9 cellular contexts compared by ENCODE assay signal in genomic region chr4:1768367-1769034, GRCh38. TPM values are rescaled to one million over a fixed set of nuclear protein-coding genes. Genes with fewer than 3 reads are reported as not detected.
DNase-seq lines count a peak whose midpoint lies in the region; TF ChIP-seq lines count a peak whose summit lies in the region.
"Had no signal": no experiment of that assay in that cellular context is flagged by ENCODE, and none has a peak within 500 bp of the region (broad histone marks: within the 10 kb centered on the region; RNA-seq: fewer than 3 reads in every experiment).

No MANE protein-coding gene starts in this region.

- H3K4me2 ChIP-seq in Karpas-422 (ENCODE audit: low read depth, low read length, poor library complexity, severe bottlenecking) (peak overlapping the region; percentile 70), neural progenitor cell (peak overlapping the region; percentile 84)

- no peaks in the 10 kb centered on the region for H3K9me3 ChIP-seq in Caco-2
- H3K9me3 ChIP-seq in Karpas-422 (ENCODE audit: low read length) = no peaks in the 10 kb centered on the region
- no peaks in the 10 kb centered on the region for H3K9me3 ChIP-seq in endodermal cell (ENCODE audit: control insufficient read depth, low read length)
- no peaks in the 10 kb centered on the region for H3K9me3 ChIP-seq in neural progenitor cell (ENCODE audit: low read depth)

- H3K36me3 ChIP-seq in Caco-2 (ENCODE audit: control insufficient read depth, insufficient read depth, low read length) (no peaks in the 10 kb centered on the region), Karpas-422 (ENCODE audit: insufficient read depth, low read length) (no peaks in the 10 kb centered on the region), endodermal cell (ENCODE audit: control insufficient read depth, insufficient read depth, low read length) (no peaks in the 10 kb centered on the region), neural progenitor cell (no peaks in the 10 kb centered on the region)

- peak overlapping the region; percentile 42 for H3K4me3 ChIP-seq in Caco-2 (ENCODE audit: low read depth, low read length)
- peak overlapping the region; percentile 52; the same call in 1 of the 2 replicates for H3K4me3 ChIP-seq in Karpas-422 (ENCODE audit: low read length)
- peak overlapping the region; percentile 62 for H3K4me3 ChIP-seq in endodermal cell (ENCODE audit: low read length)
- peak overlapping the region; percentile 45 for H3K4me3 ChIP-seq in neural progenitor cell

- CTCF ChIA-PET in Caco-2 (lab: Charles Lee) = interaction anchor here (0.5 to 2.2 kb wide), 21 partner anchors 10 to 644 kb away, joined by 3 to 35 read pairs (median 5); partner anchors contain the start of gene FGFR3

- POLR2A ChIA-PET in Caco-2 (lab: Charles Lee) = interaction anchor here (0.8 to 1.6 kb wide), 4 partner anchors 9 to 27 kb away, joined by 4 to 23 read pairs (median 6); partner anchors contain the start of gene FGFR3

- peak overlapping the region; percentile 89 for H3K27ac Mint-ChIP-seq in Caco-2 (ENCODE audit: unreplicated experiment)
- no peak overlapping the region for H3K27ac Mint-ChIP-seq in endodermal cell
- peak overlapping the region; percentile 57 for H3K27ac Mint-ChIP-seq in neural progenitor cell

- no peaks in the 10 kb centered on the region for H3K9me2 ChIP-seq in Karpas-422 (replicated peaks; ENCODE audit: insufficient read depth, low read length)

- H3K27me3 Mint-ChIP-seq in Caco-2 (ENCODE audit: insufficient read depth, unreplicated experiment) = no peaks in the 10 kb centered on the region
- peaks cover 1% of the 10 kb centered on the region for H3K27me3 Mint-ChIP-seq in endodermal cell (ENCODE audit: insufficient read depth)
- peaks cover 8% of the 10 kb centered on the region for H3K27me3 Mint-ChIP-seq in neural progenitor cell (ENCODE audit: insufficient read depth, low read depth)

- H3K4me3 Mint-ChIP-seq in Caco-2 (ENCODE audit: unreplicated experiment) = peak overlapping the region; percentile 69
- peak overlapping the region; percentile 49 for H3K4me3 Mint-ChIP-seq in endodermal cell
- H3K4me3 Mint-ChIP-seq in neural progenitor cell = peak overlapping the region; percentile 83

- peaks cover 6% of the 10 kb centered on the region for H3K36me3 Mint-ChIP-seq in Caco-2 (ENCODE audit: insufficient read depth, unreplicated experiment)
- H3K36me3 Mint-ChIP-seq in endodermal cell (ENCODE audit: low read depth) = no peaks in the 10 kb centered on the region
- H3K36me3 Mint-ChIP-seq in neural progenitor cell = no peaks in the 10 kb centered on the region

- TSS peak; percentile 81 for BruUV-seq in Caco-2 (replicated peaks; lab: Mats Ljungman, UMichigan)

- H3K27ac ChIP-seq in Karpas-422 (ENCODE audit: low read length) (no peak overlapping the region), endodermal cell (ENCODE audit: low read depth, low read length) (no peak overlapping the region), neural progenitor cell (no peak overlapping the region)

- no peaks in the 10 kb centered on the region for H3K79me2 ChIP-seq in Karpas-422 (ENCODE audit: low read length)
- no peaks in the 10 kb centered on the region for H3K79me2 ChIP-seq in neural progenitor cell (ENCODE audit: low read depth)

- H3K9me3 Mint-ChIP-seq in Caco-2 (ENCODE audit: unreplicated experiment) = no peaks in the 10 kb centered on the region
- no peaks in the 10 kb centered on the region for H3K9me3 Mint-ChIP-seq in endodermal cell
- no peaks in the 10 kb centered on the region for H3K9me3 Mint-ChIP-seq in neural progenitor cell

- H2AFZ ChIP-seq in Karpas-422 (ENCODE audit: low read length) (no peak overlapping the region), neural progenitor cell (replicated peaks) (no peak overlapping the region)

- DNase-seq in Caco-2 = peak; percentile 86 to 91
- DNase-seq in Karpas-422 = no peak
- no peak for DNase-seq in endodermal cell
- peak; percentile 56 for DNase-seq in neural progenitor cell (ENCODE audit: low spot score)
- DNase-seq in DMS 273 treated with DMSO at 0.1 percent for 48 hours (lab: John Stamatoyannopoulos, UW) = no peak
- no peak for DNase-seq in iPS-NIHi7 (ENCODE audit: extremely low spot score)
- DNase-seq in SKM-1 (lab: John Stamatoyannopoulos, UW; ENCODE audit: unreplicated experiment) = no peak
- DNase-seq in stimulated activated CD4-positive, alpha-beta T cell treated with anti-CD3 and anti-CD28 coated beads, Interleukin-4, amount 100 ng/mL, for 24 hours = no peak
- DNase-seq: NCI-H1417 treated with DMSO at 0.1 percent for 48 hours had no signal

- no peak overlapping the region for H3K9ac ChIP-seq in Karpas-422 (ENCODE audit: low read length)
- H3K9ac ChIP-seq in endodermal cell (ENCODE audit: extremely low read depth, low read length, poor library complexity, severe bottlenecking) = no peak overlapping the region
- H3K9ac ChIP-seq in neural progenitor cell = no peak overlapping the region

- H3K4me1 ChIP-seq in Caco-2 (peaks cover 52% of the 10 kb centered on the region), Karpas-422 (ENCODE audit: low read length) (peaks cover 50% of the 10 kb centered on the region), endodermal cell (ENCODE audit: control insufficient read depth, insufficient read depth, low read length) (peaks cover 12% of the 10 kb centered on the region), neural progenitor cell (peaks cover 66% of the 10 kb centered on the region)

- H4K20me1 ChIP-seq in Karpas-422 (ENCODE audit: insufficient read depth, low read depth, low read length) (peaks cover 26% of the 10 kb centered on the region; the same call in 1 of the 2 replicates), neural progenitor cell (ENCODE audit: low read depth) (peaks cover 53% of the 10 kb centered on the region)

- TF ChIP-seq CTCF in Caco-2 (IDR thresholded peaks at IDR 0.05; ENCODE audit: insufficient read depth in 1 of 2, low read depth in 1 of 2, low read length in 1 of 2, severe bottlenecking in 1 of 2, unreplicated experiment in 1 of 2) = no peak
- no peak for TF ChIP-seq CTCF in endodermal cell (conservative IDR thresholded peaks at IDR 0.05)
- TF ChIP-seq CTCF in neural progenitor cell (IDR thresholded peaks at IDR 0.05) = no peak

- 68 to 83% methylated on average over 10 to 23 of the region's 23 CpGs for WGBS in endodermal cell (ENCODE audit: insufficient coverage in 1 of 2, insufficient read length in 1 of 2), 2 experiments

- peaks cover 32% of the 10 kb centered on the region for H3F3A ChIP-seq in neural progenitor cell (ENCODE audit: low read depth)

- H3K4me1 Mint-ChIP-seq in Caco-2 (ENCODE audit: low read depth, unreplicated experiment) (peaks cover 12% of the 10 kb centered on the region), endodermal cell (peaks cover 11% of the 10 kb centered on the region), neural progenitor cell (peaks cover 24% of the 10 kb centered on the region)

- intact Hi-C loops in Caco-2 (cut with micrococcal nuclease; ENCODE audit: unreplicated experiment) = loop anchor here (1.0 to 2.0 kb wide), 3 partner anchors 14 to 42 kb away; no protein-coding TSS in a partner anchor

- H3K27me3 ChIP-seq in Caco-2 (replicated peaks; ENCODE audit: control insufficient read depth, insufficient read depth, low read length) (no peaks in the 10 kb centered on the region), Karpas-422 (ENCODE audit: low read length) (no peaks in the 10 kb centered on the region), endodermal cell (ENCODE audit: control insufficient read depth, insufficient read depth, low read length, poor library complexity, severe bottlenecking) (no peaks in the 10 kb centered on the region), neural progenitor cell (peaks cover 36% of the 10 kb centered on the region)

RNA-seq across cellular contexts. Expression of gene FGFR3, which starts 24.6 kb away (rescaled TPM):
- total RNA-seq in Caco-2 (2022) (112 and 132 TPM in 2 replicates), endodermal cell (100 to 1,000 TPM; 107 to 125 TPM), neural progenitor cell (ENCODE audit: low replicate concordance) (4.8 and 17.0 TPM in 2 replicates)
- total RNA-seq in Karpas-422 (2014; rRNA removed; shearing (Covaris generic); ENCODE audit: low replicate concordance) = not detected in 2 replicates
- 86.3 TPM for polyA plus RNA-seq in endodermal cell (2013, experiment 1 of 2)
- 66.7 TPM for polyA plus RNA-seq in endodermal cell (2013, experiment 2 of 2)

RNA-seq across cellular contexts. Expression of gene TACC3, which starts 47.2 kb away (rescaled TPM):
- total RNA-seq in Caco-2 (2022) (104 and 106 TPM in 2 replicates), endodermal cell (100 to 1,000 TPM; 113 to 182 TPM), neural progenitor cell (ENCODE audit: low replicate concordance) (68.4 and 115 TPM in 2 replicates)
- 22.0 and 37.6 TPM in 2 replicates for total RNA-seq in Karpas-422 (2014; rRNA removed; shearing (Covaris generic); ENCODE audit: low replicate concordance)
- 142 TPM for polyA plus RNA-seq in endodermal cell (2013, experiment 1 of 2)
- 150 TPM for polyA plus RNA-seq in endodermal cell (2013, experiment 2 of 2)

RNA-seq across cellular contexts. Expression of gene TMEM129, which starts 47.4 kb away (rescaled TPM):
- total RNA-seq in Caco-2 (2022) (36.5 and 39.0 TPM in 2 replicates), endodermal cell (10 to 100 TPM; 33.6 to 41.7 TPM), neural progenitor cell (ENCODE audit: low replicate concordance) (14.1 and 55.4 TPM in 2 replicates)
- 21.8 and 39.4 TPM in 2 replicates for total RNA-seq in Karpas-422 (2014; rRNA removed; shearing (Covaris generic); ENCODE audit: low replicate concordance)
- 32.2 TPM for polyA plus RNA-seq in endodermal cell (2013, experiment 1 of 2)
- polyA plus RNA-seq in endodermal cell (2013, experiment 2 of 2) = 32.2 TPM

RNA-seq across cellular contexts. Expression of gene SLBP, which starts 56.4 kb away (rescaled TPM):
- total RNA-seq in Caco-2 (2022) = 113 and 116 TPM in 2 replicates
- 82.1 and 92.4 TPM in 2 replicates for total RNA-seq in Karpas-422 (2014; rRNA removed; shearing (Covaris generic); ENCODE audit: low replicate concordance)
- 10 to 100 TPM; 52.1 to 60.7 TPM for total RNA-seq in endodermal cell
- polyA plus RNA-seq in endodermal cell (2013, experiment 1 of 2) = 50.7 TPM
- polyA plus RNA-seq in endodermal cell (2013, experiment 2 of 2) = 48.2 TPM
- total RNA-seq in neural progenitor cell (ENCODE audit: low replicate concordance) = 54.9 and 119 TPM in 2 replicates

Comparison
In these comparisons a context has a peak if more than half of its experiments do, and no peak if none do; other contexts are left out.
1. DNase-seq: peak in Caco-2 (2 of 2) and neural progenitor cell (single experiment); none in Karpas-422 (single experiment), endodermal cell (single experiment), DMS 273 treated with DMSO at 0.1 percent for 48 hours (single experiment), iPS-NIHi7 (single experiment), SKM-1 (single experiment) and stimulated activated CD4-positive, alpha-beta T cell treated with anti-CD3 and anti-CD28 coated beads, Interleukin-4, amount 100 ng/mL, for 24 hours (single experiment).
2. Peak in every context shown above with its lines, with median percentiles within 50 percentile points of each other: H3K4me3 ChIP-seq and H3K4me3 Mint-ChIP-seq.